ENCODE assay signal across 16 cellular contexts in genomic region chr16:6880263-6880662, GRCh38.
DNase-seq lines count a peak whose midpoint lies in the region; TF ChIP-seq lines count a peak whose summit lies in the region.
"Had no signal": no experiment of that assay in that cellular context is flagged by ENCODE, and none has a peak within 500 bp of the region (broad histone marks: within the 10 kb centered on the region; RNA-seq: fewer than 3 reads in every experiment).

No MANE protein-coding gene starts in this region.

- H3K27ac ChIP-seq in trophoblast cell (ENCODE audit: low read depth, low read length): no peak overlapping the region
- H3K27ac ChIP-seq in adrenal gland: no peak overlapping the region
- H3K27ac ChIP-seq: GM23248 had no signal

- H3K4me3 ChIP-seq in LNCaP clone FGC (ENCODE audit: low read depth, low read length) (no peak overlapping the region), trophoblast cell (ENCODE audit: low read depth, low read length) (no peak overlapping the region), adrenal gland (no peak overlapping the region)
- H3K4me3 ChIP-seq: GM12878, GM23248 had no signal

- H3K9me3 Mint-ChIP-seq in activated T-cell treated with anti-CD3 and anti-CD28 coated beads, Interleukin-2, amount 50 U/mL, for 24 hours: peaks cover 6% of the 10 kb centered on the region

- no peak overlapping the region for H2AK5ac ChIP-seq in trophoblast cell (ENCODE audit: low read length)

- peak overlapping the region; percentile 37 for H2AFZ ChIP-seq in trophoblast cell (ENCODE audit: insufficient read depth, low read length, poor library complexity)
- H2AFZ ChIP-seq: GM23248 had no signal

- no peak overlapping the region for H3K18ac ChIP-seq in trophoblast cell (ENCODE audit: low read length)

- intact Hi-C loops in adrenal gland (cut with DNase I): no loop called here

- peak overlapping the region; percentile 15 for H2BK12ac ChIP-seq in trophoblast cell (ENCODE audit: low read length)

- WGBS in trophoblast cell (ENCODE audit: extremely low coverage, insufficient coverage, insufficient read length): no CpG with 5 or more reads among the region's 4 CpGs
- 61 to 77% (median 63%) methylated on average over 4 of the region's 4 CpGs for WGBS in adrenal gland, 4 donors

- no peak overlapping the region for H3K4me2 ChIP-seq in trophoblast cell (ENCODE audit: low read length)

- peak overlapping the region; percentile 4 for H4K8ac ChIP-seq in trophoblast cell (ENCODE audit: low read depth, low read length)

- H3K4ac ChIP-seq in trophoblast cell (ENCODE audit: low read depth, low read length): no peak overlapping the region

- H3K27me3 ChIP-seq in trophoblast cell (ENCODE audit: insufficient read depth, low read length) (no peaks in the 10 kb centered on the region), adrenal gland (no peaks in the 10 kb centered on the region)

- no peak overlapping the region for H2BK5ac ChIP-seq in trophoblast cell (ENCODE audit: low read depth, low read length, poor library complexity)

- no peaks in the 10 kb centered on the region for H3K79me2 ChIP-seq in trophoblast cell (ENCODE audit: control insufficient read depth, insufficient read depth, low read length, poor library complexity)

- H2BK120ac ChIP-seq in trophoblast cell (ENCODE audit: insufficient read depth, low read length, poor library complexity): no peak overlapping the region

- H3K36me3 Mint-ChIP-seq in activated T-cell treated with anti-CD3 and anti-CD28 coated beads, Interleukin-2, amount 50 U/mL, for 24 hours (ENCODE audit: low read depth): no peaks in the 10 kb centered on the region
- H3K36me3 Mint-ChIP-seq: CD4-positive, alpha-beta memory T cell had no signal

- TF ChIP-seq CTCF in LNCaP clone FGC (IDR thresholded peaks at IDR 0.05; ENCODE audit: control insufficient read depth, extremely low read depth, insufficient read depth) (no peak), adrenal gland (IDR thresholded peaks at IDR 0.05) (no peak)

- H3K36me3 ChIP-seq in trophoblast cell (ENCODE audit: control insufficient read depth in 1 of 2, insufficient read depth in 2 of 2, low read length in 2 of 2) (no peaks in the 10 kb centered on the region), adrenal gland (replicated peaks in 1 of 2) (no peaks in the 10 kb centered on the region)

- no peak overlapping the region for H3K4me3 Mint-ChIP-seq in activated T-cell treated with anti-CD3 and anti-CD28 coated beads, Interleukin-2, amount 50 U/mL, for 24 hours
- H3K4me3 Mint-ChIP-seq: CD4-positive, alpha-beta memory T cell had no signal

- no peak overlapping the region for H3K14ac ChIP-seq in trophoblast cell (ENCODE audit: low read length)

- H4K91ac ChIP-seq in trophoblast cell (ENCODE audit: low read depth, low read length): no peak overlapping the region

- no peak overlapping the region for H3K27ac Mint-ChIP-seq in activated T-cell treated with anti-CD3 and anti-CD28 coated beads, Interleukin-2, amount 50 U/mL, for 24 hours

- no peaks in the 10 kb centered on the region for H3K27me3 Mint-ChIP-seq in activated T-cell treated with anti-CD3 and anti-CD28 coated beads, Interleukin-2, amount 50 U/mL, for 24 hours
- H3K27me3 Mint-ChIP-seq: CD4-positive, alpha-beta memory T cell had no signal

- H3K9ac ChIP-seq in trophoblast cell (ENCODE audit: low read length): no peak overlapping the region
- H3K9ac ChIP-seq: GM23248 had no signal

- no peak overlapping the region for H3K23ac ChIP-seq in trophoblast cell (ENCODE audit: low read length)

- H3K79me1 ChIP-seq in trophoblast cell (ENCODE audit: low read length): peaks cover 6% of the 10 kb centered on the region

- H3K4me1 ChIP-seq in trophoblast cell (ENCODE audit: control insufficient read depth in 1 of 2, insufficient read depth in 2 of 2, low read length in 2 of 2): peaks cover 3 to 10% of the 10 kb centered on the region in 2 experiments
- no peaks in the 10 kb centered on the region for H3K4me1 ChIP-seq in adrenal gland (replicated peaks in 1 of 2)

- TF ChIP-seq POLR2A in adrenal gland (IDR thresholded peaks at IDR 0.05): no peak

- H3K9me3 ChIP-seq in trophoblast cell (ENCODE audit: insufficient read depth, low read depth, low read length) (no peaks in the 10 kb centered on the region), adrenal gland (replicated peaks in 1 of 3) (no peaks in the 10 kb centered on the region)

- H3K4me1 Mint-ChIP-seq in activated T-cell treated with anti-CD3 and anti-CD28 coated beads, Interleukin-2, amount 50 U/mL, for 24 hours (ENCODE audit: low read depth): no peaks in the 10 kb centered on the region
- H3K4me1 Mint-ChIP-seq: CD4-positive, alpha-beta memory T cell had no signal

- no peak overlapping the region for H4K12ac ChIP-seq in trophoblast cell (ENCODE audit: low read depth, low read length)

- DNase-seq in LNCaP clone FGC (ENCODE audit: low read depth): peak; percentile 15
- peak; percentile 56 for DNase-seq in islet precursor cell
- DNase-seq in trophoblast cell: no peak
- no peak for DNase-seq in adrenal gland
- no peak for DNase-seq in NCI-H345 treated with DMSO at 0.1 percent for 48 hours (lab: John Stamatoyannopoulos, UW; ENCODE audit: unreplicated experiment)
- no peak for DNase-seq in activated T-cell treated with anti-CD3 and anti-CD28 coated beads, Interleukin-2, amount 50 U/mL, for 24 hours
- DNase-seq: C1 segment of cervical spinal cord; CD4-positive, alpha-beta memory T cell; COR-L47; DMS153; DND-41; GDM1; GM23248; H7; HCEC 1CT had no signal

Comparison
In these comparisons a context has a peak if more than half of its experiments do, and no peak if none do; other contexts are left out.
1. DNase-seq: peak in LNCaP clone FGC (single experiment) and islet precursor cell (single experiment); none in trophoblast cell (0 of 2), adrenal gland (0 of 7), NCI-H345 treated with DMSO at 0.1 percent for 48 hours (single experiment) and activated T-cell treated with anti-CD3 and anti-CD28 coated beads, Interleukin-2, amount 50 U/mL, for 24 hours (single experiment).